Comparison of ENCODE assay signal across 15 cellular contexts in genomic region chr15:41804361-41804760, GRCh38. TPM values are rescaled to one million over a fixed set of nuclear protein-coding genes. Genes with fewer than 3 reads are reported as not detected.
DNase-seq lines count a peak whose midpoint lies in the region; ATAC-seq, FAIRE-seq and TF ChIP-seq lines count a peak whose summit lies in the region.
"Had no signal": no experiment of that assay in that cellular context is flagged by ENCODE, and none has a peak within 500 bp of the region (broad histone marks: within the 10 kb centered on the region; RNA-seq: fewer than 3 reads in every experiment).

No MANE protein-coding gene starts in this region.

- peak overlapping the region; percentile 58 to 95 (median 84) for H3K27ac Mint-ChIP-seq in naive thymus-derived CD8-positive, alpha-beta T cell

- FAIRE-seq in HepG2 (lab: Jason Lieb, UNC) (no peak), D721Med (lab: Jason Lieb, UNC) (no peak)
- FAIRE-seq: GM18507 had no signal

- TF ChIP-seq POLR2A in HepG2 (IDR thresholded peaks at IDR 0.05; ENCODE audit: insufficient read depth in 1 of 2, low read depth in 2 of 2, low read length in 2 of 2): no peak
- TF ChIP-seq POLR2A in right lobe of liver (IDR thresholded peaks at IDR 0.05): no peak

- peaks cover 6 to 20% (median 12%) of the 10 kb centered on the region in 4 donors for H3K4me1 Mint-ChIP-seq in naive thymus-derived CD8-positive, alpha-beta T cell

- H3K27ac ChIP-seq in HepG2 (ENCODE audit: extremely low read length, insufficient read depth, low read length) (no peak overlapping the region), right lobe of liver (no peak overlapping the region), duodenal mucosa (ENCODE audit: low read depth, low read length) (peak overlapping the region; percentile 22)

- DNase-seq in HepG2 (ENCODE audit: low spot score): no peak
- DNase-seq in right lobe of liver: no peak
- no peak for DNase-seq in naive thymus-derived CD8-positive, alpha-beta T cell
- DNase-seq in D721Med (ENCODE audit: insufficient read length, low spot score): no peak
- DNase-seq in left lobe of liver (ENCODE audit: low spot score): no peak
- no peak for DNase-seq in LoVo (ENCODE audit: low spot score)
- DNase-seq: foreskin melanocyte, GDM1, KBM-7, NCI-H2081 had no signal

- no peak overlapping the region for H3K4me2 ChIP-seq in HepG2 (ENCODE audit: low read depth, low read length)

- H3K4me3 Mint-ChIP-seq in naive thymus-derived CD8-positive, alpha-beta T cell: no peak overlapping the region
- H3K4me3 Mint-ChIP-seq: neural crest cell had no signal

- peaks cover 0 to 34% (median 7%) of the 10 kb centered on the region in 3 donors for H3K36me3 Mint-ChIP-seq in naive thymus-derived CD8-positive, alpha-beta T cell

- H3K27me3 ChIP-seq in HepG2 (ENCODE audit: control insufficient read depth in 1 of 2, insufficient read depth in 2 of 2, low read length in 2 of 2) (no peaks in the 10 kb centered on the region), right lobe of liver (no peaks in the 10 kb centered on the region), duodenal mucosa (ENCODE audit: control insufficient read depth in 1 of 2, insufficient read depth in 2 of 2, low read length in 2 of 2) (no peaks in the 10 kb centered on the region)

- H3K9ac ChIP-seq in HepG2 (ENCODE audit: insufficient read depth, low read depth, low read length) (no peak overlapping the region), duodenal mucosa (ENCODE audit: low read depth in 1 of 2, low read length in 2 of 2) (no peak overlapping the region)

- TF ChIP-seq EP300 in HepG2 (IDR thresholded peaks at IDR 0.05; ENCODE audit: low read depth in 2 of 2, low read length in 2 of 2) (no peak), HepG2 (CRISPR knock-in tag; IDR thresholded peaks at IDR 0.05; ENCODE audit: borderline replicate concordance) (no peak)

- H3K9me3 ChIP-seq in HepG2 (ENCODE audit: low read length): no peaks in the 10 kb centered on the region
- H3K9me3 ChIP-seq in right lobe of liver: no peaks in the 10 kb centered on the region
- H3K9me3 ChIP-seq in duodenal mucosa (ENCODE audit: control insufficient read depth in 1 of 2, low read length in 2 of 2): no peaks in the 10 kb centered on the region

- H3K9me3 Mint-ChIP-seq in naive thymus-derived CD8-positive, alpha-beta T cell: no peaks in the 10 kb centered on the region
- H3K9me3 Mint-ChIP-seq: neural crest cell had no signal

- H3K36me3 ChIP-seq in HepG2 (replicated peaks in 1 of 2; ENCODE audit: control insufficient read depth in 1 of 2, insufficient read depth in 2 of 2, low read length in 2 of 2) (no peaks in the 10 kb centered on the region), right lobe of liver (no peaks in the 10 kb centered on the region), duodenal mucosa (ENCODE audit: control insufficient read depth in 1 of 2, insufficient read depth in 2 of 2, low read length in 2 of 2) (peaks cover 0 to 21% of the 10 kb centered on the region in 2 donors)

- CTCF ChIA-PET in HepG2 (lab: Yijun Ruan, JAX; ENCODE audit: low intra/inter-chr PET ratio, low total read pairs): no interaction called here

- no peaks in the 10 kb centered on the region for H3K79me2 ChIP-seq in HepG2 (ENCODE audit: insufficient read depth, low read length)

- TF ChIP-seq CTCF in HepG2 (CRISPR knock-in tag; IDR thresholded peaks at IDR 0.05) (no peak), right lobe of liver (IDR thresholded peaks at IDR 0.05) (no peak), D721Med (IDR thresholded peaks at IDR 0.05; ENCODE audit: insufficient read depth, missing control alignments) (no peak)

- TF ChIP-seq RAD21 in HepG2 (CRISPR knock-in tag; IDR thresholded peaks at IDR 0.05): no peak

- no peaks in the 10 kb centered on the region for H4K20me1 ChIP-seq in HepG2 (ENCODE audit: insufficient read depth, low read length)

- no peak overlapping the region for H3K4me3 ChIP-seq in HepG2 (replicated peaks in 1 of 3; ENCODE audit: insufficient read depth in 1 of 3, low read depth in 2 of 3, low read length in 3 of 3)
- no peak overlapping the region for H3K4me3 ChIP-seq in right lobe of liver
- H3K4me3 ChIP-seq in duodenal mucosa (ENCODE audit: low read depth in 1 of 2, low read length in 2 of 2): no peak overlapping the region

- ATAC-seq in HepG2: no peak
- ATAC-seq in right lobe of liver: no peak
- no peak for ATAC-seq in naive thymus-derived CD8-positive, alpha-beta T cell
- ATAC-seq in left lobe of liver: no peak
- no peak for ATAC-seq in GM18519 (IDR thresholded peaks at IDR 0.05; ENCODE audit: low FRiP score, unreplicated experiment)
- ATAC-seq: activated CD4-positive, CD25-positive, alpha-beta regulatory T cell treated with anti-CD3 and anti-CD28 coated beads, Interleukin-2, amount 50 U/mL, for 24 hours had no signal

- intact Hi-C loops in HepG2 (cut with micrococcal nuclease; ENCODE audit: unreplicated experiment) (no loop called here), right lobe of liver (cut with DNase I) (no loop called here)

- H3K4me1 ChIP-seq in HepG2 (ENCODE audit: insufficient read depth, low read length): peaks cover 5% of the 10 kb centered on the region
- peaks cover 0 to 2% (median 0%) of the 10 kb centered on the region in 4 donors for H3K4me1 ChIP-seq in right lobe of liver
- peaks cover 9 to 11% of the 10 kb centered on the region in 2 donors for H3K4me1 ChIP-seq in duodenal mucosa (ENCODE audit: control insufficient read depth in 1 of 2, insufficient read depth in 2 of 2, low read length in 2 of 2)

- no peaks in the 10 kb centered on the region for H3K27me3 Mint-ChIP-seq in naive thymus-derived CD8-positive, alpha-beta T cell

- no peak overlapping the region for H2AFZ ChIP-seq in HepG2 (ENCODE audit: low read length)

- BruUV-seq in HepG2 (replicated peaks; lab: Mats Ljungman, UMichigan): no TSS peak

- in situ Hi-C loops in HepG2 (cut with HindIII; ENCODE audit: extremely low pct_ligation_motif_present, low pct_unique_long_range_greater_than_20kb): no loop called here

- POLR2A ChIA-PET in HepG2 (lab: Yijun Ruan, JAX): no interaction called here
- POLR2A ChIA-PET in naive thymus-derived CD8-positive, alpha-beta T cell (lab: Charles Lee): no interaction called here

- 100% methylated on average over 2 of the region's 2 CpGs for WGBS in HepG2 (ENCODE audit: low lambda C conversion rate)
- WGBS in right lobe of liver (ENCODE audit: insufficient coverage, low coverage, low lambda C conversion rate, missing lambda C conversion rate): 88% methylated on average over 2 of the region's 2 CpGs

RNA-seq across cellular contexts. Expression of gene JMJD7, which starts 23.5 kb away (rescaled TPM):
- total RNA-seq in HepG2 (2016; rRNA removed; fragmentation: Illumina TruSeq; extraction: Trizol) (5.4 and 7.1 TPM in 2 replicates), right lobe of liver (1 to 10 TPM; 6.0 to 8.6 (median 7.3) TPM), left lobe of liver (8.9 TPM)
- total RNA-seq in HepG2 (2016; cell fraction: cytosol; rRNA removed; fragmentation: Illumina TruSeq; extraction: Trizol; ENCODE audit: low read depth): 0.40 and 0.53 TPM in 2 replicates
- total RNA-seq in HepG2 (2016; cell fraction: insoluble cytoplasmic fraction; rRNA removed; fragmentation: Illumina TruSeq; extraction: Trizol): 6.2 and 6.5 TPM in 2 replicates
- 2.0 and 2.1 TPM in 2 replicates for total RNA-seq in HepG2 (2016; cell fraction: membrane; rRNA removed; fragmentation: Illumina TruSeq; extraction: Trizol)
- total RNA-seq in HepG2 (2016; cell fraction: nucleus; rRNA removed; fragmentation: Illumina TruSeq; extraction: Trizol): 7.6 and 8.2 TPM in 2 replicates
- 6.4 and 7.2 TPM in 2 replicates for polyA plus RNA-seq in HepG2 (2011; rRNA removed)
- polyA plus RNA-seq in HepG2 (2011; cell fraction: cytosol; rRNA removed): 4.5 and 4.9 TPM in 2 replicates
- 22.2 and 32.3 TPM in 2 replicates for polyA plus RNA-seq in HepG2 (2011; cell fraction: nucleus; rRNA removed)
- 3.7 and 5.4 TPM in 2 replicates for polyA plus RNA-seq in HepG2 (2012)
- 2.3 TPM in 2 replicates for polyA plus RNA-seq in HepG2 (2016; cell fraction: cytosol; fragmentation: Illumina TruSeq; extraction: Trizol; ENCODE audit: low read depth)
- polyA plus RNA-seq in HepG2 (2016; cell fraction: insoluble cytoplasmic fraction; fragmentation: Illumina TruSeq; extraction: Trizol; ENCODE audit: low read depth): 5.3 and 6.2 TPM in 2 replicates
- polyA plus RNA-seq in HepG2 (2016; cell fraction: membrane; fragmentation: Illumina TruSeq; extraction: Trizol; ENCODE audit: low read depth): 2.5 and 2.6 TPM in 2 replicates
- polyA plus RNA-seq in HepG2 (2016; cell fraction: nucleus; fragmentation: Illumina TruSeq; extraction: Trizol; ENCODE audit: insufficient read depth, low read depth): 17.3 and 19.5 TPM in 2 replicates
- polyA minus RNA-seq in HepG2 (2011; rRNA and poly(A)+ RNA removed; ENCODE audit: low replicate concordance): 7.1 and 9.6 TPM in 2 replicates
- polyA minus RNA-seq in HepG2 (2011; cell fraction: cytosol; rRNA and poly(A)+ RNA removed): 1.2 and 4.6 TPM in 2 replicates
- polyA minus RNA-seq in HepG2 (2011; cell fraction: nucleus; rRNA and poly(A)+ RNA removed): 3.2 and 8.8 TPM in 2 replicates
- total RNA-seq in naive thymus-derived CD8-positive, alpha-beta T cell: 10 to 100 TPM; 60.2 to 81.4 TPM
- polyA plus RNA-seq in naive thymus-derived CD8-positive, alpha-beta T cell: 10 to 100 TPM; 19.1 to 22.6 (median 20.8) TPM

RNA-seq across cellular contexts. Expression of gene MAPKBP1, which starts 30.1 kb away (rescaled TPM):
- total RNA-seq in HepG2 (2016; rRNA removed; fragmentation: Illumina TruSeq; extraction: Trizol) (3.9 and 7.3 TPM in 2 replicates), right lobe of liver (1 to 10 TPM; 4.3 to 7.9 (median 5.7) TPM), left lobe of liver (6.6 TPM)
- 2.9 and 4.5 TPM in 2 replicates for total RNA-seq in HepG2 (2016; cell fraction: cytosol; rRNA removed; fragmentation: Illumina TruSeq; extraction: Trizol; ENCODE audit: low read depth)
- total RNA-seq in HepG2 (2016; cell fraction: insoluble cytoplasmic fraction; rRNA removed; fragmentation: Illumina TruSeq; extraction: Trizol): 3.2 and 7.7 TPM in 2 replicates
- total RNA-seq in HepG2 (2016; cell fraction: membrane; rRNA removed; fragmentation: Illumina TruSeq; extraction: Trizol): 2.3 and 2.4 TPM in 2 replicates
- 12.3 and 15.3 TPM in 2 replicates for total RNA-seq in HepG2 (2016; cell fraction: nucleus; rRNA removed; fragmentation: Illumina TruSeq; extraction: Trizol)
- 3.0 and 4.7 TPM in 2 replicates for polyA plus RNA-seq in HepG2 (2011; rRNA removed)
- polyA plus RNA-seq in HepG2 (2011; cell fraction: cytosol; rRNA removed): 0.88 and 1.0 TPM in 2 replicates
- polyA plus RNA-seq in HepG2 (2011; cell fraction: nucleus; rRNA removed): 26.1 and 64.5 TPM in 2 replicates
- 3.9 and 4.1 TPM in 2 replicates for polyA plus RNA-seq in HepG2 (2012)
- polyA plus RNA-seq in HepG2 (2016; cell fraction: cytosol; fragmentation: Illumina TruSeq; extraction: Trizol; ENCODE audit: low read depth): 0.11 and 0.12 TPM in 2 replicates
- polyA plus RNA-seq in HepG2 (2016; cell fraction: insoluble cytoplasmic fraction; fragmentation: Illumina TruSeq; extraction: Trizol; ENCODE audit: low read depth): 0.94 and 1.7 TPM in 2 replicates
- polyA plus RNA-seq in HepG2 (2016; cell fraction: membrane; fragmentation: Illumina TruSeq; extraction: Trizol; ENCODE audit: low read depth): 0.27 and 0.49 TPM in 2 replicates
- polyA plus RNA-seq in HepG2 (2016; cell fraction: nucleus; fragmentation: Illumina TruSeq; extraction: Trizol; ENCODE audit: insufficient read depth, low read depth): 19.4 and 21.3 TPM in 2 replicates
- polyA minus RNA-seq in HepG2 (2011; rRNA and poly(A)+ RNA removed; ENCODE audit: low replicate concordance): 17.2 and 24.6 TPM in 2 replicates
- 3.0 and 3.1 TPM in 2 replicates for polyA minus RNA-seq in HepG2 (2011; cell fraction: cytosol; rRNA and poly(A)+ RNA removed)
- 23.3 and 23.4 TPM in 2 replicates for polyA minus RNA-seq in HepG2 (2011; cell fraction: nucleus; rRNA and poly(A)+ RNA removed)
- total RNA-seq in naive thymus-derived CD8-positive, alpha-beta T cell: 10 to 100 TPM; 36.0 to 39.8 TPM
- 1 to 10 TPM; 1.5 to 4.0 (median 2.4) TPM for polyA plus RNA-seq in naive thymus-derived CD8-positive, alpha-beta T cell

RNA-seq across cellular contexts. Expression of gene PLA2G4B, which starts 34.3 kb away (rescaled TPM):
- total RNA-seq in HepG2 (2016; rRNA removed; fragmentation: Illumina TruSeq; extraction: Trizol) (0.55 and 5.1 TPM in 2 replicates), right lobe of liver (1 to 10 TPM in 5 of 6 experiments, under 1 TPM in 1; 0.31 to 7.3 (median 4.7) TPM), left lobe of liver (5.9 TPM)
- 1.1 and 1.6 TPM in 2 replicates for total RNA-seq in HepG2 (2016; cell fraction: cytosol; rRNA removed; fragmentation: Illumina TruSeq; extraction: Trizol; ENCODE audit: low read depth)
- 0.88 and 2.9 TPM in 2 replicates for total RNA-seq in HepG2 (2016; cell fraction: insoluble cytoplasmic fraction; rRNA removed; fragmentation: Illumina TruSeq; extraction: Trizol)
- 0.55 and 1.1 TPM in 2 replicates for total RNA-seq in HepG2 (2016; cell fraction: membrane; rRNA removed; fragmentation: Illumina TruSeq; extraction: Trizol)
- total RNA-seq in HepG2 (2016; cell fraction: nucleus; rRNA removed; fragmentation: Illumina TruSeq; extraction: Trizol): 4.1 and 4.8 TPM in 2 replicates
- 8.0 and 10.2 TPM in 2 replicates for polyA plus RNA-seq in HepG2 (2011; rRNA removed)
- polyA plus RNA-seq in HepG2 (2011; cell fraction: cytosol; rRNA removed): 1.2 and 1.9 TPM in 2 replicates
- polyA plus RNA-seq in HepG2 (2011; cell fraction: nucleus; rRNA removed): 51.3 and 67.9 TPM in 2 replicates
- polyA plus RNA-seq in HepG2 (2012): 2.9 and 3.7 TPM in 2 replicates
- polyA plus RNA-seq in HepG2 (2016; cell fraction: cytosol; fragmentation: Illumina TruSeq; extraction: Trizol; ENCODE audit: low read depth): 0.61 and 1.4 TPM in 2 replicates
- 0.63 and 1.2 TPM in 2 replicates for polyA plus RNA-seq in HepG2 (2016; cell fraction: insoluble cytoplasmic fraction; fragmentation: Illumina TruSeq; extraction: Trizol; ENCODE audit: low read depth)
- polyA plus RNA-seq in HepG2 (2016; cell fraction: membrane; fragmentation: Illumina TruSeq; extraction: Trizol; ENCODE audit: low read depth): 1.0 and 1.5 TPM in 2 replicates
- polyA plus RNA-seq in HepG2 (2016; cell fraction: nucleus; fragmentation: Illumina TruSeq; extraction: Trizol; ENCODE audit: insufficient read depth, low read depth): 15.6 and 20.4 TPM in 2 replicates
- polyA minus RNA-seq in HepG2 (2011; rRNA and poly(A)+ RNA removed; ENCODE audit: low replicate concordance): 1.1 and 2.7 TPM in 2 replicates
- polyA minus RNA-seq in HepG2 (2011; cell fraction: cytosol; rRNA and poly(A)+ RNA removed): 2.2 TPM in 1 of 2 replicates, not detected in the other
- polyA minus RNA-seq in HepG2 (2011; cell fraction: nucleus; rRNA and poly(A)+ RNA removed): 4.4 and 4.6 TPM in 2 replicates
- 10 to 100 TPM; 40.1 to 64.9 TPM for total RNA-seq in naive thymus-derived CD8-positive, alpha-beta T cell
- polyA plus RNA-seq in naive thymus-derived CD8-positive, alpha-beta T cell: 1 to 10 TPM in 2 of 3 donors, under 1 TPM in 1; 0.82 to 2.9 (median 1.1) TPM
